Comparison of ENCODE assay signal across 1 cellular context in the genomic region with DNA sequence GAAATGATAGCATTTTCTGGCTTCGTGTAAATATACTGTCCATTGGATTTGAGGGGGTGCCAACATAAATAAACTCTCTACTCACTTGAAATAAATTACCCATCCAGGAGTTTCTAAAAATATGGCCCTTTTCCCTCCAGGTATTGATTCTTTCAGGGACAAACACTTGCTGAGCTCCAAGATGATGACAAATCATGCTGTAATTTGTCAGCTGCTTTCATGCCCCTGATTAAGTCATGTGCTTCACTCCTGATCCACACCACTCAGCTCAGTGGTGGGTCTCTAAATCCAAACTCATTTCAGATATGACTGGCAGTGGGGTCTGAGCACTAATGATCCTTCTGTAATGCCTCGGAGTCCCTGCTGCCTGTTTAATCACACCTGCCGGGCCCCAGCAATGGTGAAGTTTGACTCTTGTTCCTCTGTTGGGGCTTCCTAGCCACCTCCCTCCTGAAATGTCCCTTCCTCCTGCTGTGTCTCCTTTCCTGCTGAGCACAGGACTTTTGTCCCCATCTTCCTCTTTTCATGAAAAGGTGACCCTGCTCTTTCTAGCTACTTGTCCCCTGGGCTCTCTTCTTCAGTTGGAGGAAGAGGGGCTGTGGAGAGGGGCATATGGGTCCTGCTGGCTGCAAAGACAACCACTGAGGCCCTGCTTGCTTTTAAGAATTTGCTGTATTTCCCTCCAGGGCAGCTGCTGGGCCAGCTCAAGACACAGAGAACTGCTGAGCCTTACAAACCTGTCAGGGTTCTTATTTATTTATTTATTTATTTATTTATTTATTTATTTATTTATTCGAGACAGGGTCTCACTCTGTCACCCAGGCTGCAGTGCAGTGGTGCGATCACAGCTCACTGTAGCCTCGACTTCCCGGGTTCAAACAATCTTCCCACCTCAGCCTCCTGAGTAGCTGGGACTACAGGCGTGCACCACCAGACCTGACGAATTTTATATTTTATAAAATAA.
TF ChIP-seq lines count a peak whose summit lies in the region.

No MANE protein-coding gene starts in this region.

TF ChIP-seq in HEK293, 187 proteins besides CTCF, POLR2A, EP300 and RAD21 (continued from another document):
- TF ChIP-seq ZNF341 (tag by site-specific recombination; IDR thresholded peaks at IDR 0.05; ENCODE audit: low read depth) (no peak), ZNF791 (tag by site-specific recombination; IDR thresholded peaks at IDR 0.05) (no peak), ZNF670 (tag by site-specific recombination; IDR thresholded peaks at IDR 0.05; ENCODE audit: low read depth) (no peak), ZBTB48 (tag by site-specific recombination; IDR thresholded peaks at IDR 0.05) (no peak), ZNF747 (tag by site-specific recombination; IDR thresholded peaks at IDR 0.05) (no peak), ZIC2 (tag by site-specific recombination; IDR thresholded peaks at IDR 0.05) (peak; percentile 42), ZNF366 (tag by site-specific recombination; conservative IDR thresholded peaks at IDR 0.05) (no peak; the same call in 1 of the 2 replicates), ZNF629 (tag by site-specific recombination; IDR thresholded peaks at IDR 0.05) (no peak)
- TF ChIP-seq, protein P1, sequence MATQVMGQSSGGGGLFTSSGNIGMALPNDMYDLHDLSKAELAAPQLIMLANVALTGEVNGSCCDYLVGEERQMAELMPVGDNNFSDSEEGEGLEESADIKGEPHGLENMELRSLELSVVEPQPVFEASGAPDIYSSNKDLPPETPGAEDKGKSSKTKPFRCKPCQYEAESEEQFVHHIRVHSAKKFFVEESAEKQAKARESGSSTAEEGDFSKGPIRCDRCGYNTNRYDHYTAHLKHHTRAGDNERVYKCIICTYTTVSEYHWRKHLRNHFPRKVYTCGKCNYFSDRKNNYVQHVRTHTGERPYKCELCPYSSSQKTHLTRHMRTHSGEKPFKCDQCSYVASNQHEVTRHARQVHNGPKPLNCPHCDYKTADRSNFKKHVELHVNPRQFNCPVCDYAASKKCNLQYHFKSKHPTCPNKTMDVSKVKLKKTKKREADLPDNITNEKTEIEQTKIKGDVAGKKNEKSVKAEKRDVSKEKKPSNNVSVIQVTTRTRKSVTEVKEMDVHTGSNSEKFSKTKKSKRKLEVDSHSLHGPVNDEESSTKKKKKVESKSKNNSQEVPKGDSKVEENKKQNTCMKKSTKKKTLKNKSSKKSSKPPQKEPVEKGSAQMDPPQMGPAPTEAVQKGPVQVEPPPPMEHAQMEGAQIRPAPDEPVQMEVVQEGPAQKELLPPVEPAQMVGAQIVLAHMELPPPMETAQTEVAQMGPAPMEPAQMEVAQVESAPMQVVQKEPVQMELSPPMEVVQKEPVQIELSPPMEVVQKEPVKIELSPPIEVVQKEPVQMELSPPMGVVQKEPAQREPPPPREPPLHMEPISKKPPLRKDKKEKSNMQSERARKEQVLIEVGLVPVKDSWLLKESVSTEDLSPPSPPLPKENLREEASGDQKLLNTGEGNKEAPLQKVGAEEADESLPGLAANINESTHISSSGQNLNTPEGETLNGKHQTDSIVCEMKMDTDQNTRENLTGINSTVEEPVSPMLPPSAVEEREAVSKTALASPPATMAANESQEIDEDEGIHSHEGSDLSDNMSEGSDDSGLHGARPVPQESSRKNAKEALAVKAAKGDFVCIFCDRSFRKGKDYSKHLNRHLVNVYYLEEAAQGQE (tag by site-specific recombination; IDR thresholded peaks at IDR 0.05), result no peak
- TF ChIP-seq, protein P2, sequence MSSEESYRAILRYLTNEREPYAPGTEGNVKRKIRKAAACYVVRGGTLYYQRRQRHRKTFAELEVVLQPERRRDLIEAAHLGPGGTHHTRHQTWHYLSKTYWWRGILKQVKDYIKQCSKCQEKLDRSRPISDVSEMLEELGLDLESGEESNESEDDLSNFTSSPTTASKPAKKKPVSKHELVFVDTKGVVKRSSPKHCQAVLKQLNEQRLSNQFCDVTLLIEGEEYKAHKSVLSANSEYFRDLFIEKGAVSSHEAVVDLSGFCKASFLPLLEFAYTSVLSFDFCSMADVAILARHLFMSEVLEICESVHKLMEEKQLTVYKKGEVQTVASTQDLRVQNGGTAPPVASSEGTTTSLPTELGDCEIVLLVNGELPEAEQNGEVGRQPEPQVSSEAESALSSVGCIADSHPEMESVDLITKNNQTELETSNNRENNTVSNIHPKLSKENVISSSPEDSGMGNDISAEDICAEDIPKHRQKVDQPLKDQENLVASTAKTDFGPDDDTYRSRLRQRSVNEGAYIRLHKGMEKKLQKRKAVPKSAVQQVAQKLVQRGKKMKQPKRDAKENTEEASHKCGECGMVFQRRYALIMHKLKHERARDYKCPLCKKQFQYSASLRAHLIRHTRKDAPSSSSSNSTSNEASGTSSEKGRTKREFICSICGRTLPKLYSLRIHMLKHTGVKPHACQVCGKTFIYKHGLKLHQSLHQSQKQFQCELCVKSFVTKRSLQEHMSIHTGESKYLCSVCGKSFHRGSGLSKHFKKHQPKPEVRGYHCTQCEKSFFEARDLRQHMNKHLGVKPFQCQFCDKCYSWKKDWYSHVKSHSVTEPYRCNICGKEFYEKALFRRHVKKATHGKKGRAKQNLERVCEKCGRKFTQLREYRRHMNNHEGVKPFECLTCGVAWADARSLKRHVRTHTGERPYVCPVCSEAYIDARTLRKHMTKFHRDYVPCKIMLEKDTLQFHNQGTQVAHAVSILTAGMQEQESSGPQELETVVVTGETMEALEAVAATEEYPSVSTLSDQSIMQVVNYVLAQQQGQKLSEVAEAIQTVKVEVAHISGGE (tag by site-specific recombination; conservative IDR thresholded peaks at IDR 0.05; ENCODE audit: low read depth), result peak; percentile 43; the same call in 1 of the 2 replicates
- TF ChIP-seq, protein P3, sequence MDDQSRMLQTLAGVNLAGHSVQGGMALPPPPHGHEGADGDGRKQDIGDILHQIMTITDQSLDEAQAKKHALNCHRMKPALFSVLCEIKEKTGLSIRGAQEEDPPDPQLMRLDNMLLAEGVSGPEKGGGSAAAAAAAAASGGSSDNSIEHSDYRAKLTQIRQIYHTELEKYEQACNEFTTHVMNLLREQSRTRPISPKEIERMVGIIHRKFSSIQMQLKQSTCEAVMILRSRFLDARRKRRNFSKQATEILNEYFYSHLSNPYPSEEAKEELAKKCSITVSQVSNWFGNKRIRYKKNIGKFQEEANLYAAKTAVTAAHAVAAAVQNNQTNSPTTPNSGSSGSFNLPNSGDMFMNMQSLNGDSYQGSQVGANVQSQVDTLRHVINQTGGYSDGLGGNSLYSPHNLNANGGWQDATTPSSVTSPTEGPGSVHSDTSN (CRISPR knock-in tag; IDR thresholded peaks at IDR 0.05), result no peak
- TF ChIP-seq, protein P4, sequence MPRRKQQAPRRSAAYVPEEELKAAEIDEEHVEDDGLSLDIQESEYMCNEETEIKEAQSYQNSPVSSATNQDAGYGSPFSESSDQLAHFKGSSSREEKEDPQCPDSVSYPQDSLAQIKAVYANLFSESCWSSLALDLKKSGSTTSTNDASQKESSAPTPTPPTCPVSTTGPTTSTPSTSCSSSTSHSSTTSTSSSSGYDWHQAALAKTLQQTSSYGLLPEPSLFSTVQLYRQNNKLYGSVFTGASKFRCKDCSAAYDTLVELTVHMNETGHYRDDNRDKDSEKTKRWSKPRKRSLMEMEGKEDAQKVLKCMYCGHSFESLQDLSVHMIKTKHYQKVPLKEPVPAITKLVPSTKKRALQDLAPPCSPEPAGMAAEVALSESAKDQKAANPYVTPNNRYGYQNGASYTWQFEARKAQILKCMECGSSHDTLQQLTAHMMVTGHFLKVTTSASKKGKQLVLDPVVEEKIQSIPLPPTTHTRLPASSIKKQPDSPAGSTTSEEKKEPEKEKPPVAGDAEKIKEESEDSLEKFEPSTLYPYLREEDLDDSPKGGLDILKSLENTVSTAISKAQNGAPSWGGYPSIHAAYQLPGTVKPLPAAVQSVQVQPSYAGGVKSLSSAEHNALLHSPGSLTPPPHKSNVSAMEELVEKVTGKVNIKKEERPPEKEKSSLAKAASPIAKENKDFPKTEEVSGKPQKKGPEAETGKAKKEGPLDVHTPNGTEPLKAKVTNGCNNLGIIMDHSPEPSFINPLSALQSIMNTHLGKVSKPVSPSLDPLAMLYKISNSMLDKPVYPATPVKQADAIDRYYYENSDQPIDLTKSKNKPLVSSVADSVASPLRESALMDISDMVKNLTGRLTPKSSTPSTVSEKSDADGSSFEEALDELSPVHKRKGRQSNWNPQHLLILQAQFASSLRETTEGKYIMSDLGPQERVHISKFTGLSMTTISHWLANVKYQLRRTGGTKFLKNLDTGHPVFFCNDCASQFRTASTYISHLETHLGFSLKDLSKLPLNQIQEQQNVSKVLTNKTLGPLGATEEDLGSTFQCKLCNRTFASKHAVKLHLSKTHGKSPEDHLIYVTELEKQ (tag by site-specific recombination; IDR thresholded peaks at IDR 0.05; ENCODE audit: borderline replicate concordance), result no peak
